Comparison of ENCODE assay signal across 15 cellular contexts in the genomic region with DNA sequence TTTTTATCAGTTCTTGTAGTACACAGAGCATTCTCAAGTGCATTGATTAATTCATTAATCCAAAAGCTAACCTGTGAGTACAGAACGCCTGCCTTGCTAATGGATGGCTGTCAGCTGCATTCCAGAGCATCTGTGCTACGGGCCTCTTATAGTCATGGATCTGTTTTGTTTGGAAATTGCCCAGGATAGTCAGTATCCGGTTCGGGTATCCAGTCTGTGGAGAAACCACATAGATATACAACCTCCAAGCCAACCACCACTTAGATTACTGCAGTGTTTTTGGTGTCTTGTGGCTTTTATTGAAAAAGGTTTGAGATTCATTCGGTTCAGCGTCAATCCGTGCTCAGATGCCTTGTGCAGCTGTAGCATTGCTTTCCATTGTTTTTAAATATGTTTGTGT. TPM values are rescaled to one million over a fixed set of nuclear protein-coding genes. Genes with fewer than 3 reads are reported as not detected.
DNase-seq lines count a peak whose midpoint lies in the region; ATAC-seq lines count a peak whose summit lies in the region.
"Had no signal": no experiment of that assay in that cellular context is flagged by ENCODE, and none has a peak within 500 bp of the region (broad histone marks: within the 10 kb centered on the region; RNA-seq: fewer than 3 reads in every experiment).

No MANE protein-coding gene starts in this region.

- no peaks in the 10 kb centered on the region for H3K27me3 Mint-ChIP-seq in activated CD4-positive, alpha-beta T cell treated with anti-CD3 and anti-CD28 coated beads, Interleukin-2, amount 10 ng/mL, durations not matched to agents 7 days and 5 days
- H3K27me3 Mint-ChIP-seq: central memory CD8-positive, alpha-beta T cell; type B pancreatic cell had no signal

- CTCF ChIA-PET in activated CD4-positive, alpha-beta T cell treated with anti-CD3 and anti-CD28 coated beads, Interleukin-2, amount 10 ng/mL, durations not matched to agents 7 days and 5 days (lab: Charles Lee), result no interaction called here

- peak overlapping the region; percentile 46 for H3K27ac Mint-ChIP-seq in activated CD4-positive, alpha-beta T cell treated with anti-CD3 and anti-CD28 coated beads, Interleukin-2, amount 10 ng/mL, durations not matched to agents 7 days and 5 days
- peak overlapping the region; percentile 34 for H3K27ac Mint-ChIP-seq in stimulated activated effector memory CD8-positive, alpha-beta T cell treated with anti-CD3 and anti-CD28 coated beads, Interleukin-12 subunit alpha, Interleukin-12 subunit beta, amount 100 ng/mL, for 72 hours
- H3K27ac Mint-ChIP-seq: nephron progenitor cell, type B pancreatic cell had no signal

- no peak overlapping the region for H3K4me3 Mint-ChIP-seq in activated CD4-positive, alpha-beta T cell treated with anti-CD3 and anti-CD28 coated beads, Interleukin-2, amount 10 ng/mL, durations not matched to agents 7 days and 5 days
- H3K4me3 Mint-ChIP-seq in stimulated activated effector memory CD8-positive, alpha-beta T cell treated with anti-CD3 and anti-CD28 coated beads, Interleukin-12 subunit alpha, Interleukin-12 subunit beta, amount 100 ng/mL, for 72 hours, result no peak overlapping the region
- H3K4me3 Mint-ChIP-seq: central memory CD8-positive, alpha-beta T cell; nephron progenitor cell; type B pancreatic cell had no signal

- H3K36me3 Mint-ChIP-seq in activated CD4-positive, alpha-beta T cell treated with anti-CD3 and anti-CD28 coated beads, Interleukin-2, amount 10 ng/mL, durations not matched to agents 7 days and 5 days (ENCODE audit: low read depth), result peaks cover 69% of the 10 kb centered on the region
- peaks cover 95% of the 10 kb centered on the region for H3K36me3 Mint-ChIP-seq in stimulated activated effector memory CD8-positive, alpha-beta T cell treated with anti-CD3 and anti-CD28 coated beads, Interleukin-12 subunit alpha, Interleukin-12 subunit beta, amount 100 ng/mL, for 72 hours

- no peak for DNase-seq in activated CD4-positive, alpha-beta T cell treated with anti-CD3 and anti-CD28 coated beads, Interleukin-2, amount 10 ng/mL, durations not matched to agents 7 days and 5 days
- no peak for DNase-seq in activated CD4-positive, alpha-beta T cell treated with anti-CD3 and anti-CD28 coated beads for 1 hour
- peak; percentile 33 for DNase-seq in glomerular endothelial cell (ENCODE audit: extremely low read depth, low read depth, low spot score)
- DNase-seq in stimulated activated effector memory CD8-positive, alpha-beta T cell treated with anti-CD3 and anti-CD28 coated beads, Interleukin-12 subunit alpha, Interleukin-12 subunit beta, amount 100 ng/mL, for 72 hours (ENCODE audit: low spot score in 2 of 2), result no peak
- no peak for DNase-seq in NCI-H1105 treated with DMSO at 0.1 percent for 48 hours (lab: John Stamatoyannopoulos, UW)
- DNase-seq in NCI-H345 (lab: John Stamatoyannopoulos, UW), result no peak
- DNase-seq: activated CD4-positive, CD25-positive, alpha-beta regulatory T cell treated with anti-CD3 and anti-CD28 coated beads, Interleukin-2, amount 50 U/mL, for 72 hours; activated gamma-delta T cell; DMS153; nephron progenitor cell had no signal

- no peak for ATAC-seq in stimulated activated effector memory CD8-positive, alpha-beta T cell treated with anti-CD3 and anti-CD28 coated beads, Interleukin-12 subunit alpha, Interleukin-12 subunit beta, amount 100 ng/mL, for 72 hours
- ATAC-seq in GM19467 (IDR thresholded peaks at IDR 0.05; ENCODE audit: unreplicated experiment), result no peak
- ATAC-seq: A549 had no signal

- H3K9me3 Mint-ChIP-seq in activated CD4-positive, alpha-beta T cell treated with anti-CD3 and anti-CD28 coated beads, Interleukin-2, amount 10 ng/mL, durations not matched to agents 7 days and 5 days, result no peaks in the 10 kb centered on the region
- no peaks in the 10 kb centered on the region for H3K9me3 Mint-ChIP-seq in stimulated activated effector memory CD8-positive, alpha-beta T cell treated with anti-CD3 and anti-CD28 coated beads, Interleukin-12 subunit alpha, Interleukin-12 subunit beta, amount 100 ng/mL, for 72 hours
- H3K9me3 Mint-ChIP-seq: central memory CD8-positive, alpha-beta T cell; nephron progenitor cell; type B pancreatic cell had no signal

- POLR2A ChIA-PET in activated CD4-positive, alpha-beta T cell treated with anti-CD3 and anti-CD28 coated beads, Interleukin-2, amount 10 ng/mL, durations not matched to agents 7 days and 5 days (lab: Charles Lee), result no interaction called here

- H3K27ac ChIP-seq in angular gyrus (ENCODE audit: low read depth, low read length), result peak overlapping the region; percentile 62
- H3K27ac ChIP-seq: A549 had no signal

- H3K4me1 Mint-ChIP-seq in activated CD4-positive, alpha-beta T cell treated with anti-CD3 and anti-CD28 coated beads, Interleukin-2, amount 10 ng/mL, durations not matched to agents 7 days and 5 days, result peaks cover 46% of the 10 kb centered on the region
- peaks cover 16% of the 10 kb centered on the region for H3K4me1 Mint-ChIP-seq in stimulated activated effector memory CD8-positive, alpha-beta T cell treated with anti-CD3 and anti-CD28 coated beads, Interleukin-12 subunit alpha, Interleukin-12 subunit beta, amount 100 ng/mL, for 72 hours

RNA-seq across cellular contexts. Expression of a gene that starts 4.0 kb away (rescaled TPM):
- total RNA-seq in activated CD4-positive, alpha-beta T cell treated with anti-CD3 and anti-CD28 coated beads, Interleukin-2, amount 10 ng/mL, durations not matched to agents 7 days and 5 days, result 100 to 1,000 TPM; 142 to 149 TPM
- total RNA-seq in glomerular endothelial cell, result 134 and 268 TPM in 2 replicates

RNA-seq across cellular contexts. Expression of a gene that starts 33.5 kb away (rescaled TPM):
- total RNA-seq in activated CD4-positive, alpha-beta T cell treated with anti-CD3 and anti-CD28 coated beads, Interleukin-2, amount 10 ng/mL, durations not matched to agents 7 days and 5 days, result 10 to 100 TPM; 53.7 to 53.8 TPM
- total RNA-seq in glomerular endothelial cell, result 6.0 and 9.3 TPM in 2 replicates
